ENCODE assay signal across 8 cellular contexts in genomic region chr1:201085902-201086735, GRCh38. TPM values are rescaled to one million over a fixed set of nuclear protein-coding genes. Genes with fewer than 3 reads are reported as not detected.
DNase-seq lines count a peak whose midpoint lies in the region; ATAC-seq and TF ChIP-seq lines count a peak whose summit lies in the region.

No MANE protein-coding gene starts in this region.

- 89% methylated on average over 12 of the region's 12 CpGs for WGBS in esophagus muscularis mucosa

- POLR2A ChIA-PET in activated CD4-positive, alpha-beta T cell treated with anti-CD3 and anti-CD28 coated beads, Interleukin-2, amount 10 ng/mL, durations not matched to agents 7 days and 5 days (lab: Charles Lee), result no interaction called here

- H3K27me3 ChIP-seq in esophagus muscularis mucosa (peaks cover 0 to 16% (median 0%) of the 10 kb centered on the region in 4 donors), uterus (no peaks in the 10 kb centered on the region)

- peak; percentile 38 for DNase-seq in activated CD4-positive, CD25-positive, alpha-beta regulatory T cell treated with anti-CD3 and anti-CD28 coated beads, Interleukin-2, amount 50 U/mL, for 72 hours
- DNase-seq in activated CD4-positive, CD25-positive, alpha-beta regulatory T cell (lab: John Stamatoyannopoulos, UW), result no peak
- DNase-seq in NCI-H146 (lab: John Stamatoyannopoulos, UW) (peak; percentile 75), esophagus muscularis mucosa (ENCODE audit: extremely low spot score) (no peak), uterus (peak; percentile 25 to 31)
- peak; percentile 24 for DNase-seq in activated CD4-positive, alpha-beta T cell treated with anti-CD3 and anti-CD28 coated beads, Interleukin-2, amount 10 ng/mL, durations not matched to agents 7 days and 5 days
- no peak for DNase-seq in natural killer cell treated with Interleukin-12 subunit alpha and Interleukin-12 subunit beta and Interleukin-15 and Interleukin-18, amount 100 ng/mL, for 72 hours (ENCODE audit: low spot score)

- H3K27ac ChIP-seq in esophagus muscularis mucosa (replicated peaks in 1 of 4) (no peak overlapping the region), uterus (no peak overlapping the region)

- peaks cover 19% of the 10 kb centered on the region for H3K27me3 Mint-ChIP-seq in activated CD4-positive, alpha-beta T cell treated with anti-CD3 and anti-CD28 coated beads, Interleukin-2, amount 10 ng/mL, durations not matched to agents 7 days and 5 days
- H3K27me3 Mint-ChIP-seq in natural killer cell treated with Interleukin-12 subunit alpha and Interleukin-12 subunit beta and Interleukin-15 and Interleukin-18, amount 100 ng/mL, for 72 hours, result peaks cover 9 to 13% of the 10 kb centered on the region in 2 donors

- H3K9me3 Mint-ChIP-seq in activated CD4-positive, alpha-beta T cell treated with anti-CD3 and anti-CD28 coated beads, Interleukin-2, amount 10 ng/mL, durations not matched to agents 7 days and 5 days, result no peaks in the 10 kb centered on the region
- H3K9me3 Mint-ChIP-seq in natural killer cell treated with Interleukin-12 subunit alpha and Interleukin-12 subunit beta and Interleukin-15 and Interleukin-18, amount 100 ng/mL, for 72 hours, result no peaks in the 10 kb centered on the region

- H3K9me3 ChIP-seq in esophagus muscularis mucosa (no peaks in the 10 kb centered on the region), uterus (no peaks in the 10 kb centered on the region)

- no peak overlapping the region for H3K27ac Mint-ChIP-seq in activated CD4-positive, alpha-beta T cell treated with anti-CD3 and anti-CD28 coated beads, Interleukin-2, amount 10 ng/mL, durations not matched to agents 7 days and 5 days
- no peak overlapping the region for H3K27ac Mint-ChIP-seq in natural killer cell treated with Interleukin-12 subunit alpha and Interleukin-12 subunit beta and Interleukin-15 and Interleukin-18, amount 100 ng/mL, for 72 hours

- ATAC-seq in natural killer cell treated with Interleukin-12 subunit alpha and Interleukin-12 subunit beta and Interleukin-15 and Interleukin-18, amount 100 ng/mL, for 72 hours, result peak; percentile 50 to 55
- no peak for ATAC-seq in GM21825 (IDR thresholded peaks at IDR 0.05; ENCODE audit: unreplicated experiment)

- peak; percentile 39 to 62 (median 52) for TF ChIP-seq CTCF in esophagus muscularis mucosa (IDR thresholded peaks at IDR 0.05)
- peak; percentile 45 to 54 (median 46) for TF ChIP-seq CTCF in uterus (IDR thresholded peaks at IDR 0.05)

- no peaks in the 10 kb centered on the region for H3K36me3 Mint-ChIP-seq in activated CD4-positive, alpha-beta T cell treated with anti-CD3 and anti-CD28 coated beads, Interleukin-2, amount 10 ng/mL, durations not matched to agents 7 days and 5 days (ENCODE audit: low read depth)
- H3K36me3 Mint-ChIP-seq in natural killer cell treated with Interleukin-12 subunit alpha and Interleukin-12 subunit beta and Interleukin-15 and Interleukin-18, amount 100 ng/mL, for 72 hours, result no peaks in the 10 kb centered on the region

- CTCF ChIA-PET in activated CD4-positive, alpha-beta T cell treated with anti-CD3 and anti-CD28 coated beads, Interleukin-2, amount 10 ng/mL, durations not matched to agents 7 days and 5 days (lab: Charles Lee), result interaction anchor here (0.6 to 1.2 kb wide), 3 partner anchors 10 to 122 kb away, joined by 3 read pairs; no protein-coding TSS in a partner anchor

- no peak overlapping the region for H3K4me3 Mint-ChIP-seq in activated CD4-positive, alpha-beta T cell treated with anti-CD3 and anti-CD28 coated beads, Interleukin-2, amount 10 ng/mL, durations not matched to agents 7 days and 5 days
- no peak overlapping the region for H3K4me3 Mint-ChIP-seq in natural killer cell treated with Interleukin-12 subunit alpha and Interleukin-12 subunit beta and Interleukin-15 and Interleukin-18, amount 100 ng/mL, for 72 hours

- no peak for TF ChIP-seq EP300 in esophagus muscularis mucosa (IDR thresholded peaks at IDR 0.05)

- no peaks in the 10 kb centered on the region for H3K4me1 ChIP-seq in esophagus muscularis mucosa
- no peaks in the 10 kb centered on the region for H3K4me1 ChIP-seq in uterus

- TF ChIP-seq POLR2A in esophagus muscularis mucosa (IDR thresholded peaks at IDR 0.05; ENCODE audit: low read depth) (no peak), uterus (IDR thresholded peaks at IDR 0.05) (no peak)

- H3K4me3 ChIP-seq in esophagus muscularis mucosa (no peak overlapping the region), uterus (no peak overlapping the region)

- no peaks in the 10 kb centered on the region for H3K4me1 Mint-ChIP-seq in activated CD4-positive, alpha-beta T cell treated with anti-CD3 and anti-CD28 coated beads, Interleukin-2, amount 10 ng/mL, durations not matched to agents 7 days and 5 days
- peaks cover 0 to 3% of the 10 kb centered on the region in 2 donors for H3K4me1 Mint-ChIP-seq in natural killer cell treated with Interleukin-12 subunit alpha and Interleukin-12 subunit beta and Interleukin-15 and Interleukin-18, amount 100 ng/mL, for 72 hours (ENCODE audit: low read depth in 2 of 2)

- H3K36me3 ChIP-seq in esophagus muscularis mucosa (no peaks in the 10 kb centered on the region), uterus (no peaks in the 10 kb centered on the region)

- intact Hi-C loops in esophagus muscularis mucosa (cut with DNase I) (no loop called here), uterus (cut with DNase I; ENCODE audit: low total_unique reads) (no loop called here)

RNA-seq across cellular contexts. Expression of gene CACNA1S, which starts 26.1 kb away (rescaled TPM):
- not detected for total RNA-seq in activated CD4-positive, alpha-beta T cell treated with anti-CD3 and anti-CD28 coated beads, Interleukin-2, amount 10 ng/mL, durations not matched to agents 7 days and 5 days
- total RNA-seq in esophagus muscularis mucosa, result not detected
- not detected for total RNA-seq in natural killer cell treated with Interleukin-12 subunit alpha and Interleukin-12 subunit beta and Interleukin-15 and Interleukin-18, amount 100 ng/mL, for 72 hours
- under 1 TPM in 1 of 4 donors, not detected in 3; 0.07 TPM for total RNA-seq in uterus

RNA-seq across cellular contexts. Expression of gene ASCL5, which starts 40.9 kb away (rescaled TPM):
- not detected for total RNA-seq in activated CD4-positive, alpha-beta T cell treated with anti-CD3 and anti-CD28 coated beads, Interleukin-2, amount 10 ng/mL, durations not matched to agents 7 days and 5 days
- total RNA-seq in esophagus muscularis mucosa (not detected), uterus (not detected)
- not detected for total RNA-seq in natural killer cell treated with Interleukin-12 subunit alpha and Interleukin-12 subunit beta and Interleukin-15 and Interleukin-18, amount 100 ng/mL, for 72 hours

Comparison
In these comparisons a context has a peak if more than half of its experiments do, and no peak if none do; other contexts are left out.
1. DNase-seq: peak in activated CD4-positive, CD25-positive, alpha-beta regulatory T cell treated with anti-CD3 and anti-CD28 coated beads, Interleukin-2, amount 50 U/mL, for 72 hours (single experiment), NCI-H146 (single experiment), activated CD4-positive, alpha-beta T cell treated with anti-CD3 and anti-CD28 coated beads, Interleukin-2, amount 10 ng/mL, durations not matched to agents 7 days and 5 days (single experiment) and uterus (2 of 2); none in activated CD4-positive, CD25-positive, alpha-beta regulatory T cell (0 of 4), esophagus muscularis mucosa (single experiment) and natural killer cell treated with Interleukin-12 subunit alpha and Interleukin-12 subunit beta and Interleukin-15 and Interleukin-18, amount 100 ng/mL, for 72 hours (single experiment).